Comparison of ENCODE assay signal across 12 cellular contexts in genomic region chr1:23575226-23575810, GRCh38.
DNase-seq lines count a peak whose midpoint lies in the region; ATAC-seq and TF ChIP-seq lines count a peak whose summit lies in the region.
"Had no signal": no experiment of that assay in that cellular context is flagged by ENCODE, and none has a peak within 500 bp of the region (broad histone marks: within the 10 kb centered on the region; RNA-seq: fewer than 3 reads in every experiment).

No MANE protein-coding gene starts in this region.

- H3K4me1 ChIP-seq in ACC112 (ENCODE audit: control insufficient read depth, insufficient read depth, low read length, unreplicated experiment) (peaks cover 35% of the 10 kb centered on the region), OCI-LY1 (ENCODE audit: insufficient read depth, low read length, severe bottlenecking) (peaks cover 66% of the 10 kb centered on the region)
- H3K4me1 ChIP-seq in effector memory CD4-positive, alpha-beta T cell (ENCODE audit: control insufficient read depth, insufficient read depth, low read length, poor library complexity, severe bottlenecking) = peaks cover 28% of the 10 kb centered on the region

- H3K79me2 ChIP-seq in ACC112 (ENCODE audit: control insufficient read depth, insufficient read depth, low read length, unreplicated experiment) (no peaks in the 10 kb centered on the region), OCI-LY1 (ENCODE audit: insufficient read depth, low read length) (no peaks in the 10 kb centered on the region)

- no peaks in the 10 kb centered on the region for H3K36me3 ChIP-seq in ACC112 (ENCODE audit: insufficient read depth, low read length)
- no peaks in the 10 kb centered on the region for H3K36me3 ChIP-seq in OCI-LY1 (ENCODE audit: insufficient read depth, low read length)
- no peaks in the 10 kb centered on the region for H3K36me3 ChIP-seq in effector memory CD4-positive, alpha-beta T cell (ENCODE audit: control insufficient read depth, insufficient read depth, low read length)

- H4K20me1 ChIP-seq in OCI-LY1 (ENCODE audit: insufficient read depth, low read length) = no peaks in the 10 kb centered on the region

- intact Hi-C loops in dendritic cell treated with granulocyte-macrophage colony-stimulating factor and Interleukin-4, amounts not matched to agents 40 ng/mL and 50 ng/mL, for 4 days (cut with micrococcal nuclease) = no loop called here

- H3K4me2 ChIP-seq in OCI-LY1 (ENCODE audit: low read length) = peak overlapping the region; percentile 71

- H2AFZ ChIP-seq in ACC112 (ENCODE audit: low read length, unreplicated experiment) (no peak overlapping the region), OCI-LY1 (ENCODE audit: low read length) (no peak overlapping the region)

- peak overlapping the region; percentile 12 for H3K27ac Mint-ChIP-seq in dendritic cell treated with granulocyte-macrophage colony-stimulating factor and Interleukin-4, amounts not matched to agents 40 ng/mL and 50 ng/mL, for 4 days
- peak overlapping the region; percentile 43 to 98 (median 98) for H3K27ac Mint-ChIP-seq in nephron

- H3K36me3 Mint-ChIP-seq in dendritic cell treated with granulocyte-macrophage colony-stimulating factor and Interleukin-4, amounts not matched to agents 40 ng/mL and 50 ng/mL, for 4 days (ENCODE audit: low read depth) = peaks cover 5% of the 10 kb centered on the region
- no peaks in the 10 kb centered on the region for H3K36me3 Mint-ChIP-seq in nephron (ENCODE audit: low read depth)

- no peak overlapping the region for H3K4me3 ChIP-seq in ACC112 (ENCODE audit: low read depth, low read length)
- H3K4me3 ChIP-seq in OCI-LY1 (ENCODE audit: low read depth, low read length, poor library complexity, severe bottlenecking) = no peak overlapping the region
- H3K4me3 ChIP-seq in effector memory CD4-positive, alpha-beta T cell (ENCODE audit: insufficient read depth, low read depth, low read length, poor library complexity, severe bottlenecking) = no peak overlapping the region

- no peak for DNase-seq in OCI-M2 (lab: John Stamatoyannopoulos, UW; ENCODE audit: unreplicated experiment)
- DNase-seq in NCI-H1417 (lab: John Stamatoyannopoulos, UW) = no peak
- DNase-seq in effector memory CD4-positive, alpha-beta T cell = no peak
- DNase-seq: activated T-cell treated with anti-CD3 and anti-CD28 coated beads for 4 hours; effector CD8-positive, alpha-beta T cell; NCI-H1048; NCI-H524 treated with DMSO at 0.1 percent for 48 hours had no signal

- no peak for TF ChIP-seq CTCF in OCI-LY1 (IDR thresholded peaks at IDR 0.05; ENCODE audit: low read length)
- TF ChIP-seq CTCF in nephron (IDR thresholded peaks at IDR 0.05; ENCODE audit: unreplicated experiment in 3 of 3) = no peak

- H3K27ac ChIP-seq in ACC112 (ENCODE audit: low read depth, low read length) = peak overlapping the region; percentile 93
- peak overlapping the region; percentile 93 for H3K27ac ChIP-seq in OCI-LY1 (ENCODE audit: low read depth, low read length, poor library complexity, severe bottlenecking)
- no peak overlapping the region for H3K27ac ChIP-seq in effector memory CD4-positive, alpha-beta T cell (ENCODE audit: insufficient read depth, low read length, poor library complexity, severe bottlenecking)

- peaks cover 37% of the 10 kb centered on the region for H3K27me3 Mint-ChIP-seq in dendritic cell treated with granulocyte-macrophage colony-stimulating factor and Interleukin-4, amounts not matched to agents 40 ng/mL and 50 ng/mL, for 4 days
- peaks cover 5% of the 10 kb centered on the region for H3K27me3 Mint-ChIP-seq in nephron (ENCODE audit: low read depth)

- no peaks in the 10 kb centered on the region for H3K9me2 ChIP-seq in OCI-LY1 (ENCODE audit: low read depth, low read length)

- no peaks in the 10 kb centered on the region for H3K9me3 Mint-ChIP-seq in dendritic cell treated with granulocyte-macrophage colony-stimulating factor and Interleukin-4, amounts not matched to agents 40 ng/mL and 50 ng/mL, for 4 days
- H3K9me3 Mint-ChIP-seq in nephron = no peaks in the 10 kb centered on the region

- peak overlapping the region; percentile 68 for H3K9ac ChIP-seq in OCI-LY1 (ENCODE audit: low read length)

- no peak for ATAC-seq in HG03097 (IDR thresholded peaks at IDR 0.05; ENCODE audit: low FRiP score, unreplicated experiment)

- H3K9me3 ChIP-seq in OCI-LY1 (ENCODE audit: low read length) = no peaks in the 10 kb centered on the region
- H3K9me3 ChIP-seq in effector memory CD4-positive, alpha-beta T cell (ENCODE audit: control insufficient read depth, low read length) = no peaks in the 10 kb centered on the region

- H3K4me1 Mint-ChIP-seq in dendritic cell treated with granulocyte-macrophage colony-stimulating factor and Interleukin-4, amounts not matched to agents 40 ng/mL and 50 ng/mL, for 4 days (ENCODE audit: low read depth) = peaks cover 28% of the 10 kb centered on the region
- peaks cover 54% of the 10 kb centered on the region for H3K4me1 Mint-ChIP-seq in nephron

- H3K27me3 ChIP-seq in ACC112 (ENCODE audit: insufficient read depth, low read length) (no peaks in the 10 kb centered on the region), OCI-LY1 (ENCODE audit: insufficient read depth, low read length) (no peaks in the 10 kb centered on the region)
- H3K27me3 ChIP-seq in effector memory CD4-positive, alpha-beta T cell (replicated peaks; ENCODE audit: control insufficient read depth, insufficient read depth, low read length, poor library complexity, severe bottlenecking) = no peaks in the 10 kb centered on the region

- H3K4me3 Mint-ChIP-seq in dendritic cell treated with granulocyte-macrophage colony-stimulating factor and Interleukin-4, amounts not matched to agents 40 ng/mL and 50 ng/mL, for 4 days = no peak overlapping the region
- peak overlapping the region in 1 of 3 experiments; percentile 37 for H3K4me3 Mint-ChIP-seq in nephron

- H3F3A ChIP-seq in OCI-LY1 (ENCODE audit: insufficient read depth, low read length) = peaks cover 5% of the 10 kb centered on the region; the same call in 1 of the 2 replicates
